In genomic region chr1:231856894-231857293, GRCh38 we compare ENCODE assay signal across 32 cellular contexts.
"Had no signal": no experiment of that assay in that cellular context is flagged by ENCODE, and none has a peak within 500 bp of the region (broad histone marks: within the 10 kb centered on the region; RNA-seq: fewer than 3 reads in every experiment).

No MANE protein-coding gene starts in this region.

- FAIRE-seq: bronchial epithelial cell, TTC549 had no signal

- H3K27ac ChIP-seq: ascending aorta, Peyer's patch had no signal

- H3K4me3 ChIP-seq: ascending aorta, MG63, Peyer's patch had no signal

- DNase-seq: activated CD4-positive, alpha-beta T cell treated with anti-CD3 and anti-CD28 coated beads, Interleukin-2, amount 10 ng/mL, durations not matched to agents 7 days and 5 days; activated CD4-positive, alpha-beta T cell treated with anti-CD3 and anti-CD28 coated beads, Interleukin-2, amount 50 U/mL, for 48 hours; activated CD8-positive, alpha-beta T cell treated with anti-CD3 and anti-CD28 coated beads, Interleukin-2, amount 10 ng/mL, durations not matched to agents 7 days and 5 days; activated gamma-delta T cell; activated naive CD4-positive, alpha-beta T cell treated with Interleukin-2 at 50 U/mL for 16 hours; activated naive CD8-positive, alpha-beta T cell treated with anti-CD3 and anti-CD28 coated beads, Interleukin-2, amount 10 ng/mL, durations not matched to agents 7 days and 5 days; activated T-cell treated with anti-CD3 and anti-CD28 coated beads, Interleukin-2, amount 50 U/mL, for 24 hours; amygdala; caudate nucleus; cerebellar nuclear complex; Kasumi-1; MG63; NCI-H1048; NCI-H1105 treated with DMSO at 0.1 percent for 48 hours; NCI-H1436; NCI-H1694; NCI-H2029; NCI-H345; NCI-H524 treated with DMSO at 0.1 percent for 48 hours; PC-3; Peyer's patch; RPMI8226; SHP77 treated with DMSO at 0.1 percent for 48 hours; SW 1271; T-helper 1 cell had no signal

- H3K27me3 ChIP-seq: ascending aorta, MG63, Peyer's patch had no signal

- H3K9me3 ChIP-seq: ascending aorta, MG63, Peyer's patch had no signal

- H3K4me1 ChIP-seq: ascending aorta, Peyer's patch had no signal

- H3K4me1 Mint-ChIP-seq: activated CD4-positive, alpha-beta T cell treated with anti-CD3 and anti-CD28 coated beads, Interleukin-2, amount 10 ng/mL, durations not matched to agents 7 days and 5 days had no signal

- H3K27ac Mint-ChIP-seq: activated CD4-positive, alpha-beta T cell treated with anti-CD3 and anti-CD28 coated beads, Interleukin-2, amount 10 ng/mL, durations not matched to agents 7 days and 5 days; activated CD8-positive, alpha-beta T cell treated with anti-CD3 and anti-CD28 coated beads, Interleukin-2, amount 10 ng/mL, durations not matched to agents 7 days and 5 days; activated naive CD4-positive, alpha-beta T cell treated with anti-CD3 and anti-CD28 coated beads, Interleukin-2, amount 50 U/mL, for 24 hours; activated naive CD8-positive, alpha-beta T cell treated with anti-CD3 and anti-CD28 coated beads, Interleukin-2, amount 10 ng/mL, durations not matched to agents 7 days and 5 days; activated T-cell treated with anti-CD3 and anti-CD28 coated beads, Interleukin-2, amount 50 U/mL, for 24 hours; activated T-helper 2 cell treated with anti-CD3 and anti-CD28 coated beads, Interferon-gamma antibody, Interleukin-2, Interleukin-4, amounts not matched to agents 10 μg/mL and 5 μg/mL and 100 μg/mL, durations not matched to agents 14 hours and 24 hours and 36 hours; T-helper 2 cell treated with Interferon-gamma antibody and Interleukin-4, amounts not matched to agents 5 μg/mL and 100 μg/mL, for 36 hours had no signal

- H3K9me3 Mint-ChIP-seq: activated CD4-positive, alpha-beta T cell treated with anti-CD3 and anti-CD28 coated beads, Interleukin-2, amount 10 ng/mL, durations not matched to agents 7 days and 5 days; activated naive CD4-positive, alpha-beta T cell treated with anti-CD3 and anti-CD28 coated beads, Interleukin-2, amount 50 U/mL, for 24 hours; activated naive CD8-positive, alpha-beta T cell treated with anti-CD3 and anti-CD28 coated beads, Interleukin-2, amount 10 ng/mL, durations not matched to agents 7 days and 5 days; activated T-cell treated with anti-CD3 and anti-CD28 coated beads, Interleukin-2, amount 50 U/mL, for 24 hours; activated T-helper 2 cell treated with anti-CD3 and anti-CD28 coated beads, Interferon-gamma antibody, Interleukin-2, Interleukin-4, amounts not matched to agents 10 μg/mL and 5 μg/mL and 100 μg/mL, durations not matched to agents 14 hours and 24 hours and 36 hours; brain; T-helper 2 cell treated with Interferon-gamma antibody and Interleukin-4, amounts not matched to agents 5 μg/mL and 100 μg/mL, for 36 hours had no signal

- H3K36me3 ChIP-seq: ascending aorta, MG63, Peyer's patch had no signal

- H3K36me3 Mint-ChIP-seq: activated naive CD4-positive, alpha-beta T cell treated with anti-CD3 and anti-CD28 coated beads, Interleukin-2, amount 50 U/mL, for 24 hours; activated naive CD8-positive, alpha-beta T cell treated with anti-CD3 and anti-CD28 coated beads, Interleukin-2, amount 10 ng/mL, durations not matched to agents 7 days and 5 days; brain had no signal

- ATAC-seq: activated CD8-positive, alpha-beta T cell treated with anti-CD3 and anti-CD28 coated beads, Interleukin-2, amount 10 ng/mL, durations not matched to agents 7 days and 5 days; PC-3 had no signal

- H3K4me3 Mint-ChIP-seq: activated CD4-positive, alpha-beta T cell treated with anti-CD3 and anti-CD28 coated beads, Interleukin-2, amount 10 ng/mL, durations not matched to agents 7 days and 5 days; activated CD8-positive, alpha-beta T cell treated with anti-CD3 and anti-CD28 coated beads, Interleukin-2, amount 10 ng/mL, durations not matched to agents 7 days and 5 days; activated naive CD4-positive, alpha-beta T cell treated with anti-CD3 and anti-CD28 coated beads, Interleukin-2, amount 50 U/mL, for 24 hours; activated naive CD8-positive, alpha-beta T cell treated with anti-CD3 and anti-CD28 coated beads, Interleukin-2, amount 10 ng/mL, durations not matched to agents 7 days and 5 days; activated T-cell treated with anti-CD3 and anti-CD28 coated beads, Interleukin-2, amount 50 U/mL, for 24 hours; brain; T-helper 2 cell treated with Interferon-gamma antibody and Interleukin-4, amounts not matched to agents 5 μg/mL and 100 μg/mL, for 36 hours had no signal

- H3K27me3 Mint-ChIP-seq: activated CD4-positive, alpha-beta T cell treated with anti-CD3 and anti-CD28 coated beads, Interleukin-2, amount 10 ng/mL, durations not matched to agents 7 days and 5 days; activated naive CD4-positive, alpha-beta T cell treated with anti-CD3 and anti-CD28 coated beads, Interleukin-2, amount 50 U/mL, for 24 hours; activated naive CD8-positive, alpha-beta T cell treated with anti-CD3 and anti-CD28 coated beads, Interleukin-2, amount 10 ng/mL, durations not matched to agents 7 days and 5 days; activated T-cell treated with anti-CD3 and anti-CD28 coated beads, Interleukin-2, amount 50 U/mL, for 24 hours; brain had no signal
